Comparison of ENCODE assay signal across 8 cellular contexts in the genomic region with DNA sequence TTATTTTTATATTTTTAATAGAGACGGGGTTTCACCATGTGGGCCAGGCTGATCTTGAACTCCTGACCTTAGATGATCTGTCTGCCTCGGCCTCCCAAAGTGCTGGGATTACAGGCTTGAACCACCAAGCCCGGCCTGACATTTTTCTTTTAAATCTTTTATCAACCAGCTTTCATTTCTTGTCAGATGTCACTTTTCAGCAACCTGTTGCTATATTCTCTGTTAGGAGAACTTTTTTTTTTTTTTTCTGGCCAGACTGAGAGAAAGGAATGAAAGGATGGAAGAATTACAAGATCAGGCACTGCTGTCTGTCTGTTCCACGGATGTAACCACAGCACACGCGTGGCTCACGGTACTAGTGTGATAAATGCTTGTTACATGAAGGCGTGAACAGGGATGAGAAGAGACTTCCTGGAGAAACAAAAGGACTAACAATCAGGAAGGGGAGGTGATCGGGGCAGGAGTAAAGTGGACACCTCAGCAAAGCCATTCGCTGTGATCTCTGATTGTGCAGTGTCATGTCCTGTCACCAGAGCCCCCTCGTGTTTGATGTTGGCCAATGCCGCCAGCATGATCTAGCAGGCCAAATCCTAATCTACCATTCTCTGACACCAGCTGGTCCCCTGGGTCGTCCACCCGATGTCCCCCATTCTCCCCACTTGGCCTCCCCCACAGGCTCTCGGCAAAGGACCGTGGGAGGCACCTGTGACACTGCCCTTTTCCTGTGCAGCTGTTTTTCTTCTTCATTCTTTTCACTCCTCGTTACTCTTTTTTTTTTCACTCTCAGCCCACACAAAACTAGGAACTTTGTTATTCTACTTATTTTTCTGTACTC.
A peak's percentile ranks its signal among the peaks of the same experiment; 100 is the strongest.
DNase-seq lines count a peak whose midpoint lies in the region; ATAC-seq and TF ChIP-seq lines count a peak whose summit lies in the region.

No MANE protein-coding gene starts in this region.

- H3K9me3 ChIP-seq in PC-3 (ENCODE audit: low read length) (no peaks in the 10 kb centered on the region), adipocyte (ENCODE audit: control insufficient read depth, low read length) (no peaks in the 10 kb centered on the region), right atrium auricular region (no peaks in the 10 kb centered on the region)

- H3K36me3 ChIP-seq in GM06990 (ENCODE audit: control insufficient read depth, insufficient read depth, low read length) (no peaks in the 10 kb centered on the region), PC-3 (ENCODE audit: low read depth, low read length) (no peaks in the 10 kb centered on the region), adipocyte (ENCODE audit: control insufficient read depth, insufficient read depth, low read length, severe bottlenecking) (no peaks in the 10 kb centered on the region), right atrium auricular region (no peaks in the 10 kb centered on the region)

- CTCF ChIA-PET in PC-3 (lab: Charles Lee), result interaction anchor here (0.6 to 2.9 kb wide), 5 partner anchors 52 to 193 kb away, joined by 3 to 14 read pairs (median 4); no protein-coding TSS in a partner anchor

- intact Hi-C loops in PC-3 (cut with micrococcal nuclease), result no loop called here

- BruUV-seq in PC-3 (replicated peaks; lab: Mats Ljungman, UMichigan), result no TSS peak

- 0 out of 2 replicates have a peak overlapping the region, but pooled peaks have one; percentile 6 for H2AFZ ChIP-seq in PC-3 (ENCODE audit: low read length)

- H3K9ac ChIP-seq in PC-3 (ENCODE audit: low read length) (peak overlapping the region; percentile 85), adipocyte (ENCODE audit: low read length) (peak overlapping the region; percentile 93)

- H3K4me1 ChIP-seq in PC-3 (ENCODE audit: insufficient read depth, low read length), result peaks cover 47% of the 10 kb centered on the region
- H3K4me1 ChIP-seq in adipocyte (ENCODE audit: control insufficient read depth, insufficient read depth, low read length), result peaks cover 42% of the 10 kb centered on the region
- H3K4me1 ChIP-seq in right atrium auricular region, result peaks cover 0 to 46% of the 10 kb centered on the region in 2 donors

- H3K27ac ChIP-seq in PC-3 (ENCODE audit: low read length) (peak overlapping the region; percentile 99), right atrium auricular region (peak overlapping the region; percentile 96 to 97)

- H4K20me1 ChIP-seq in PC-3 (ENCODE audit: low read length), result no peaks in the 10 kb centered on the region

- DNase-seq in GM06990 (ENCODE audit: extremely low read depth, insufficient read length), result peak; percentile 59
- DNase-seq in PC-3, result peak; percentile 44
- no peak for DNase-seq in adipocyte (ENCODE audit: low read depth)
- DNase-seq in right atrium auricular region (ENCODE audit: low spot score), result peak; percentile 83
- no peak for DNase-seq in retinal pigment epithelial cell (ENCODE audit: low read depth)
- no peak for DNase-seq in NCI-H2171 (lab: John Stamatoyannopoulos, UW)

- POLR2A ChIA-PET in PC-3 (lab: Charles Lee; ENCODE audit: unreplicated experiment), result interaction anchor here (0.7 to 1.0 kb wide), 5 partner anchors 9 to 140 kb away, joined by 5 to 14 read pairs (median 8); no protein-coding TSS in a partner anchor

- peak; percentile 65 for TF ChIP-seq CTCF in GM06990 (IDR thresholded peaks at IDR 0.05; ENCODE audit: insufficient read depth, low read length, poor library complexity, severe bottlenecking)
- peak; percentile 42; the same call in 1 of the 2 replicates for TF ChIP-seq CTCF in PC-3 (conservative IDR thresholded peaks at IDR 0.05; ENCODE audit: low read depth, low read length)
- peak in 1 of 2 donors; percentile 23 for TF ChIP-seq CTCF in right atrium auricular region (IDR thresholded peaks at IDR 0.05)
- TF ChIP-seq CTCF in retinal pigment epithelial cell (conservative IDR thresholded peaks at IDR 0.05; ENCODE audit: low read depth, low read length), result peak; percentile 26

- H3K4me3 ChIP-seq in GM06990 (replicated peaks; ENCODE audit: low read depth, low read length) (peak overlapping the region; percentile 29), PC-3 (ENCODE audit: low read length) (peak overlapping the region; percentile 40), adipocyte (ENCODE audit: low read length) (peak overlapping the region; percentile 85), right atrium auricular region (peak overlapping the region; percentile 0 to 3), retinal pigment epithelial cell (ENCODE audit: low read length) (peak overlapping the region; percentile 17)

- ATAC-seq in HG02678 (IDR thresholded peaks at IDR 0.05; ENCODE audit: unreplicated experiment), result peak; percentile 44
- peak; percentile 12 for ATAC-seq in PC-3
- ATAC-seq in GM19463 (IDR thresholded peaks at IDR 0.05; ENCODE audit: unreplicated experiment), result no peak

- peak overlapping the region; percentile 84 for H3K4me2 ChIP-seq in PC-3 (ENCODE audit: low read length)

- H3K27me3 ChIP-seq in GM06990 (replicated peaks; ENCODE audit: control insufficient read depth, insufficient read depth, low read length) (no peaks in the 10 kb centered on the region), PC-3 (ENCODE audit: low read length) (no peaks in the 10 kb centered on the region), adipocyte (replicated peaks; ENCODE audit: control insufficient read depth, insufficient read depth, low read length) (no peaks in the 10 kb centered on the region), right atrium auricular region (no peaks in the 10 kb centered on the region)

- H3K9me2 ChIP-seq in PC-3 (replicated peaks; ENCODE audit: low read length), result no peaks in the 10 kb centered on the region

- peaks cover 4% of the 10 kb centered on the region for H3F3A ChIP-seq in PC-3 (ENCODE audit: low read length, unreplicated experiment)

- H3K79me2 ChIP-seq in PC-3 (ENCODE audit: low read length), result peaks cover 14% of the 10 kb centered on the region; the same call in 1 of the 2 replicates

Comparison
In these comparisons a context has a peak if more than half of its experiments do, and no peak if none do; other contexts are left out.
1. DNase-seq: peak in GM06990 (single experiment), PC-3 (single experiment) and right atrium auricular region (single experiment); none in adipocyte (single experiment), retinal pigment epithelial cell (single experiment) and NCI-H2171 (single experiment).
2. H3K4me3 ChIP-seq: peak in every context shown above with its lines; median percentile 85 in adipocyte; 40 in PC-3; 29 in GM06990; 17 in retinal pigment epithelial cell; 2 in right atrium auricular region.